10 cellular contexts compared by ENCODE assay signal in genomic region chr10:7561216-7561893, GRCh38.
DNase-seq lines count a peak whose midpoint lies in the region; ATAC-seq lines count a peak whose summit lies in the region.
"Had no signal": no experiment of that assay in that cellular context is flagged by ENCODE, and none has a peak within 500 bp of the region (broad histone marks: within the 10 kb centered on the region; RNA-seq: fewer than 3 reads in every experiment).

No MANE protein-coding gene starts in this region.

- no peak overlapping the region for H3K27ac Mint-ChIP-seq in stimulated activated naive B cell treated with anti-CD40 and anti-IgM and Interleukin-4, amounts not matched to agents 10 μg/mL and 1 μg/mL and 100 μg/mL, for 72 hours
- H3K27ac Mint-ChIP-seq: CD4-positive, CD25-positive, alpha-beta regulatory T cell had no signal

- H3K9me3 Mint-ChIP-seq in stimulated activated naive B cell treated with anti-CD40 and anti-IgM and Interleukin-4, amounts not matched to agents 10 μg/mL and 1 μg/mL and 100 μg/mL, for 72 hours = no peaks in the 10 kb centered on the region

- ATAC-seq in sciatic nerve (peak; percentile 93), HG02840 (IDR thresholded peaks at IDR 0.05; ENCODE audit: low FRiP score, unreplicated experiment) (no peak)
- no peak for ATAC-seq in stimulated activated naive B cell treated with anti-CD40 and anti-IgM and Interleukin-4, amounts not matched to agents 10 μg/mL and 1 μg/mL and 100 μg/mL, for 72 hours (replicated peaks)

- no peaks in the 10 kb centered on the region for H3K36me3 ChIP-seq in H7 (replicated peaks; ENCODE audit: control insufficient read depth, insufficient read depth, low read length)

- intact Hi-C loops in sciatic nerve (cut with DNase I) = no loop called here

- H3K4me1 Mint-ChIP-seq in stimulated activated naive B cell treated with anti-CD40 and anti-IgM and Interleukin-4, amounts not matched to agents 10 μg/mL and 1 μg/mL and 100 μg/mL, for 72 hours = peaks cover 0 to 1% of the 10 kb centered on the region in 2 donors
- H3K4me1 Mint-ChIP-seq: CD4-positive, CD25-positive, alpha-beta regulatory T cell had no signal

- H3K27me3 ChIP-seq in H7 (ENCODE audit: control insufficient read depth, insufficient read depth, low read length) = no peaks in the 10 kb centered on the region

- no peaks in the 10 kb centered on the region for H3K36me3 Mint-ChIP-seq in stimulated activated naive B cell treated with anti-CD40 and anti-IgM and Interleukin-4, amounts not matched to agents 10 μg/mL and 1 μg/mL and 100 μg/mL, for 72 hours
- H3K36me3 Mint-ChIP-seq: CD4-positive, CD25-positive, alpha-beta regulatory T cell had no signal

- H3K27me3 Mint-ChIP-seq in stimulated activated naive B cell treated with anti-CD40 and anti-IgM and Interleukin-4, amounts not matched to agents 10 μg/mL and 1 μg/mL and 100 μg/mL, for 72 hours = peaks cover 14 to 15% of the 10 kb centered on the region in 2 donors

- DNase-seq in H7 (peak; percentile 51), brain pericyte (ENCODE audit: low read depth, low spot score) (peak; percentile 12), kidney glomerular epithelial cell (lab: John Stamatoyannopoulos, UW) (peak; percentile 34), sciatic nerve (ENCODE audit: low spot score) (peak; percentile 78), DMS79 treated with DMSO at 0.1 percent for 48 hours (lab: John Stamatoyannopoulos, UW) (no peak), NCI-H82 treated with DMSO at 0.1 percent for 48 hours (lab: John Stamatoyannopoulos, UW; ENCODE audit: unreplicated experiment) (no peak)
- no peak for DNase-seq in stimulated activated naive B cell treated with anti-CD40 and anti-IgM and Interleukin-4, amounts not matched to agents 10 μg/mL and 1 μg/mL and 100 μg/mL, for 72 hours
- DNase-seq: amniotic stem cell; CD4-positive, CD25-positive, alpha-beta regulatory T cell had no signal

- H3K4me3 ChIP-seq in H7 (ENCODE audit: insufficient read depth, low read depth, low read length) = no peak overlapping the region

- H3K4me3 Mint-ChIP-seq in stimulated activated naive B cell treated with anti-CD40 and anti-IgM and Interleukin-4, amounts not matched to agents 10 μg/mL and 1 μg/mL and 100 μg/mL, for 72 hours = no peak overlapping the region
- H3K4me3 Mint-ChIP-seq: CD4-positive, CD25-positive, alpha-beta regulatory T cell had no signal

Comparison
In these comparisons a context has a peak if more than half of its experiments do, and no peak if none do; other contexts are left out.
1. DNase-seq: peak in H7 (single experiment), brain pericyte (single experiment), kidney glomerular epithelial cell (single experiment) and sciatic nerve (single experiment); none in DMS79 treated with DMSO at 0.1 percent for 48 hours (single experiment), NCI-H82 treated with DMSO at 0.1 percent for 48 hours (single experiment) and stimulated activated naive B cell treated with anti-CD40 and anti-IgM and Interleukin-4, amounts not matched to agents 10 μg/mL and 1 μg/mL and 100 μg/mL, for 72 hours (single experiment).